8 cellular contexts compared by ENCODE assay signal in genomic region chr18:58042826-58043362, GRCh38. TPM values are rescaled to one million over a fixed set of nuclear protein-coding genes. Genes with fewer than 3 reads are reported as not detected.
DNase-seq lines count a peak whose midpoint lies in the region; ATAC-seq, FAIRE-seq and TF ChIP-seq lines count a peak whose summit lies in the region.

No MANE protein-coding gene starts in this region.

- DNase-seq in activated CD4-positive, alpha-beta T cell treated with anti-CD3 and anti-CD28 coated beads for 36 hours, result no peak
- no peak for DNase-seq in activated CD4-positive, alpha-beta T cell treated with anti-CD3 and anti-CD28 coated beads, Interleukin-2, amount 50 U/mL, for 4 hours
- DNase-seq in activated T-helper 1 cell treated with anti-CD3 and anti-CD28 coated beads, Interleukin-12 subunit alpha, Interleukin-12 subunit beta, Interleukin-2, Interleukin-4 antibody, amounts not matched to agents 30 ng/mL and 10 ng/mL and 1 ng/mL, durations not matched to agents 14 hours and 24 hours and 36 hours (ENCODE audit: low spot score), result no peak
- DNase-seq in testis, result no peak
- no peak for DNase-seq in RCC 7860 (ENCODE audit: low spot score)
- no peak for DNase-seq in NCI-H187 treated with DMSO at 0.1 percent for 48 hours (lab: John Stamatoyannopoulos, UW)

- H3K27me3 ChIP-seq in iPS-20b (ENCODE audit: insufficient read depth, low read length) (peaks cover 30% of the 10 kb centered on the region; the same call in 1 of the 2 replicates), testis (no peaks in the 10 kb centered on the region)

- no peak overlapping the region for H3K27ac ChIP-seq in iPS-20b (ENCODE audit: low read length)
- no peak overlapping the region for H3K27ac ChIP-seq in testis

- H3K4me1 ChIP-seq in iPS-20b (ENCODE audit: insufficient read depth, low read length), result peaks cover 10% of the 10 kb centered on the region; the same call in 1 of the 2 replicates
- H3K4me1 ChIP-seq in testis, result no peaks in the 10 kb centered on the region

- H3K4me1 Mint-ChIP-seq in activated CD4-positive, alpha-beta T cell treated with anti-CD3 and anti-CD28 coated beads for 36 hours, result peaks cover 18% of the 10 kb centered on the region
- peaks cover 29% of the 10 kb centered on the region for H3K4me1 Mint-ChIP-seq in activated T-helper 1 cell treated with anti-CD3 and anti-CD28 coated beads, Interleukin-12 subunit alpha, Interleukin-12 subunit beta, Interleukin-2, Interleukin-4 antibody, amounts not matched to agents 30 ng/mL and 10 ng/mL and 1 ng/mL, durations not matched to agents 14 hours and 24 hours and 36 hours (ENCODE audit: low read depth)

- H3K4me3 Mint-ChIP-seq in activated CD4-positive, alpha-beta T cell treated with anti-CD3 and anti-CD28 coated beads for 36 hours, result peak overlapping the region; percentile 77
- peak overlapping the region; percentile 88 for H3K4me3 Mint-ChIP-seq in activated T-helper 1 cell treated with anti-CD3 and anti-CD28 coated beads, Interleukin-12 subunit alpha, Interleukin-12 subunit beta, Interleukin-2, Interleukin-4 antibody, amounts not matched to agents 30 ng/mL and 10 ng/mL and 1 ng/mL, durations not matched to agents 14 hours and 24 hours and 36 hours

- no peak for TF ChIP-seq CTCF in testis (IDR thresholded peaks at IDR 0.05)

- POLR2A ChIA-PET in activated CD4-positive, alpha-beta T cell treated with anti-CD3 and anti-CD28 coated beads for 36 hours (lab: Charles Lee), result no interaction called here

- H3K36me3 ChIP-seq in iPS-20b (ENCODE audit: insufficient read depth, low read depth, low read length) (no peaks in the 10 kb centered on the region), testis (ENCODE audit: low read depth, missing control alignments) (no peaks in the 10 kb centered on the region)

- H3K9ac ChIP-seq in iPS-20b (ENCODE audit: low read depth, low read length), result no peak overlapping the region; the same call in 1 of the 2 replicates

- FAIRE-seq in RCC 7860 (lab: Jason Lieb, UNC), result no peak

- CTCF ChIA-PET in activated CD4-positive, alpha-beta T cell treated with anti-CD3 and anti-CD28 coated beads for 36 hours (lab: Charles Lee), result interaction anchor here (0.6 to 2.1 kb wide), 18 partner anchors 10 to 371 kb away, joined by 3 to 12 read pairs (median 4); no protein-coding TSS in a partner anchor

- WGBS in testis, 2 donors, result 8 to 10% methylated on average over 14 of the region's 14 CpGs

- no peaks in the 10 kb centered on the region for H3K9me3 Mint-ChIP-seq in activated CD4-positive, alpha-beta T cell treated with anti-CD3 and anti-CD28 coated beads for 36 hours (ENCODE audit: low read depth)
- no peaks in the 10 kb centered on the region for H3K9me3 Mint-ChIP-seq in activated T-helper 1 cell treated with anti-CD3 and anti-CD28 coated beads, Interleukin-12 subunit alpha, Interleukin-12 subunit beta, Interleukin-2, Interleukin-4 antibody, amounts not matched to agents 30 ng/mL and 10 ng/mL and 1 ng/mL, durations not matched to agents 14 hours and 24 hours and 36 hours

- TF ChIP-seq POLR2A in testis (IDR thresholded peaks at IDR 0.05), result no peak

- H3K4me3 ChIP-seq in iPS-20b (ENCODE audit: low read length) (peak overlapping the region; percentile 82), testis (peak overlapping the region; percentile 71 to 75)

- H3K36me3 Mint-ChIP-seq in activated CD4-positive, alpha-beta T cell treated with anti-CD3 and anti-CD28 coated beads for 36 hours (ENCODE audit: low read depth), result no peaks in the 10 kb centered on the region
- H3K36me3 Mint-ChIP-seq in activated T-helper 1 cell treated with anti-CD3 and anti-CD28 coated beads, Interleukin-12 subunit alpha, Interleukin-12 subunit beta, Interleukin-2, Interleukin-4 antibody, amounts not matched to agents 30 ng/mL and 10 ng/mL and 1 ng/mL, durations not matched to agents 14 hours and 24 hours and 36 hours (ENCODE audit: low read depth), result no peaks in the 10 kb centered on the region

- H3K9me3 ChIP-seq in iPS-20b (ENCODE audit: insufficient read depth, low read depth, low read length) (no peaks in the 10 kb centered on the region), testis (no peaks in the 10 kb centered on the region)

- intact Hi-C loops in activated CD4-positive, alpha-beta T cell treated with anti-CD3 and anti-CD28 coated beads for 36 hours (cut with DNase I, micrococcal nuclease), result loop anchor here (1.0 to 10.0 kb wide), 7 partner anchors 79 to 408 kb away; no protein-coding TSS in a partner anchor
- intact Hi-C loops in activated T-helper 1 cell treated with anti-CD3 and anti-CD28 coated beads, Interleukin-12 subunit alpha, Interleukin-12 subunit beta, Interleukin-2, Interleukin-4 antibody, amounts not matched to agents 30 ng/mL and 10 ng/mL and 1 ng/mL, durations not matched to agents 14 hours and 24 hours and 36 hours (cut with micrococcal nuclease), result loop anchor here (1.0 to 10.0 kb wide), 15 partner anchors 79 to 1406 kb away; partner anchors contain the start of genes FECH, NARS1 and TXNL1
- intact Hi-C loops in testis (cut with DNase I; ENCODE audit: low total_unique reads), result loop anchor here (10.0 kb wide), 1 partner anchor 452 kb away; no protein-coding TSS in a partner anchor

- no peak for ATAC-seq in activated CD4-positive, alpha-beta T cell treated with anti-CD3 and anti-CD28 coated beads for 36 hours
- no peak for ATAC-seq in HG02938 (IDR thresholded peaks at IDR 0.05; ENCODE audit: unreplicated experiment)

- H3K27me3 Mint-ChIP-seq in activated CD4-positive, alpha-beta T cell treated with anti-CD3 and anti-CD28 coated beads for 36 hours, result peaks cover 31% of the 10 kb centered on the region
- H3K27me3 Mint-ChIP-seq in activated T-helper 1 cell treated with anti-CD3 and anti-CD28 coated beads, Interleukin-12 subunit alpha, Interleukin-12 subunit beta, Interleukin-2, Interleukin-4 antibody, amounts not matched to agents 30 ng/mL and 10 ng/mL and 1 ng/mL, durations not matched to agents 14 hours and 24 hours and 36 hours (ENCODE audit: insufficient read depth), result peaks cover 52% of the 10 kb centered on the region

- no peak overlapping the region for H3K27ac Mint-ChIP-seq in activated CD4-positive, alpha-beta T cell treated with anti-CD3 and anti-CD28 coated beads for 36 hours
- no peak overlapping the region for H3K27ac Mint-ChIP-seq in activated T-helper 1 cell treated with anti-CD3 and anti-CD28 coated beads, Interleukin-12 subunit alpha, Interleukin-12 subunit beta, Interleukin-2, Interleukin-4 antibody, amounts not matched to agents 30 ng/mL and 10 ng/mL and 1 ng/mL, durations not matched to agents 14 hours and 24 hours and 36 hours

RNA-seq across cellular contexts. Expression of gene NEDD4L, which starts 1.1 kb away (rescaled TPM):
- total RNA-seq in activated CD4-positive, alpha-beta T cell treated with anti-CD3 and anti-CD28 coated beads for 36 hours, result 1 to 10 TPM; 6.4 to 6.8 TPM
- total RNA-seq in activated T-helper 1 cell treated with anti-CD3 and anti-CD28 coated beads, Interleukin-12 subunit alpha, Interleukin-12 subunit beta, Interleukin-2, Interleukin-4 antibody, amounts not matched to agents 30 ng/mL and 10 ng/mL and 1 ng/mL, durations not matched to agents 14 hours and 24 hours and 36 hours, result 3.4 and 3.8 TPM in 2 replicates
- 10 to 100 TPM; 42.7 to 43.1 TPM for total RNA-seq in testis
- 14.3 TPM for polyA plus RNA-seq in testis (ENCODE audit: insufficient read depth, low read depth, low replicate concordance)
